8 cellular contexts compared by ENCODE assay signal in genomic region chr11:120660024-120660565, GRCh38.
DNase-seq lines count a peak whose midpoint lies in the region; ATAC-seq, FAIRE-seq and TF ChIP-seq lines count a peak whose summit lies in the region.

No MANE protein-coding gene starts in this region.

- TF ChIP-seq CTCF in cardiac muscle cell (IDR thresholded peaks at IDR 0.05; ENCODE audit: low read depth, low read length) (peak; percentile 58), GM12878 (IDR thresholded peaks at IDR 0.05 in 2 of 3, conservative IDR thresholded peaks at IDR 0.05 in 1 of 3; ENCODE audit: control insufficient read depth in 2 of 3, extremely low read depth in 1 of 3, insufficient read depth in 1 of 3, low read depth in 3 of 3, low read length in 3 of 3) (peak; percentile 52 to 79 (median 72))

- CTCF ChIA-PET in GM12878 (lab: Yijun Ruan, JAX) = interaction anchor here (0.6 to 9.0 kb wide), 16 partner anchors 10 to 378 kb away, joined by 3 to 111 read pairs (median 3); no protein-coding TSS in a partner anchor

- H3K9me3 ChIP-seq in cardiac muscle cell (ENCODE audit: low read depth) (no peaks in the 10 kb centered on the region), NT2/D1 (ENCODE audit: insufficient read depth, low read length) (no peaks in the 10 kb centered on the region), GM12878 (replicated peaks; ENCODE audit: control insufficient read depth, insufficient read depth, low read length) (no peaks in the 10 kb centered on the region)

- 28% methylated on average over 17 of the region's 17 CpGs for WGBS in GM12878 (ENCODE audit: insufficient coverage, insufficient replicate concordance, low lambda C conversion rate, missing lambda C conversion rate)

- POLR2A ChIA-PET in GM12878 (lab: Charles Lee) = no interaction called here

- no peaks in the 10 kb centered on the region for H3K79me2 ChIP-seq in GM12878 (ENCODE audit: control insufficient read depth, insufficient read depth, low read length)

- RAD21 ChIA-PET in GM12878 (lab: Charles Lee; ENCODE audit: unreplicated experiment) = interaction anchor here (1.0 to 3.5 kb wide), 4 partner anchors 25 to 302 kb away, joined by 3 to 19 read pairs (median 4); no protein-coding TSS in a partner anchor

- SMC1A ChIA-PET in GM12878 (lab: Charles Lee; ENCODE audit: uncharacterized antibody, unreplicated experiment) = interaction anchor here (0.8 to 6.6 kb wide), 7 partner anchors 15 to 151 kb away, joined by 3 to 36 read pairs (median 7); no protein-coding TSS in a partner anchor

- H3K27me3 ChIP-seq in cardiac muscle cell = peaks cover 29% of the 10 kb centered on the region
- H3K27me3 ChIP-seq in NT2/D1 (ENCODE audit: insufficient read depth, insufficient read length) = peaks cover 12% of the 10 kb centered on the region
- H3K27me3 ChIP-seq in GM12878 (replicated peaks in 1 of 2; ENCODE audit: control insufficient read depth in 2 of 2, insufficient read depth in 2 of 2, low read length in 1 of 2) = no peaks in the 10 kb centered on the region; a peak in 1 of 4 replicates

- H3K36me3 ChIP-seq in cardiac muscle cell (no peaks in the 10 kb centered on the region), NT2/D1 (ENCODE audit: insufficient read depth, insufficient read length, low read length) (no peaks in the 10 kb centered on the region), GM12878 (ENCODE audit: control insufficient read depth in 2 of 2, insufficient read depth in 2 of 2, low read length in 1 of 2) (no peaks in the 10 kb centered on the region; a peak in 1 of 4 replicates)

- H3K4me3 ChIP-seq in cardiac muscle cell (no peak overlapping the region), NT2/D1 (ENCODE audit: insufficient read length, low read depth) (no peak overlapping the region), GM12878 (no peak overlapping the region)

- H3K9ac ChIP-seq in NT2/D1 (ENCODE audit: insufficient read length, low read depth) = no peak overlapping the region
- H3K9ac ChIP-seq in GM12878 (ENCODE audit: control insufficient read depth, insufficient read depth, low read length) = no peak overlapping the region

- ATAC-seq in GM12878 = peak; percentile 24
- ATAC-seq in GM18870 (IDR thresholded peaks at IDR 0.05; ENCODE audit: unreplicated experiment) = no peak

- no peaks in the 10 kb centered on the region for H3K4me1 ChIP-seq in cardiac muscle cell (ENCODE audit: low read depth)
- H3K4me1 ChIP-seq in NT2/D1 (ENCODE audit: insufficient read depth, insufficient read length) = peaks cover 2% of the 10 kb centered on the region
- H3K4me1 ChIP-seq in GM12878 (ENCODE audit: control insufficient read depth, insufficient read depth, low read length) = peaks cover 35% of the 10 kb centered on the region

- intact Hi-C loops in cardiac septum (cut with DNase I) = no loop called here
- intact Hi-C loops in GM12878 (cut with micrococcal nuclease; ENCODE audit: unreplicated experiment) = no loop called here

- DNase-seq in cardiac muscle cell (ENCODE audit: low read depth in 1 of 2, low spot score in 1 of 2) = peak; percentile 38 to 62
- no peak for DNase-seq in cardiac septum (ENCODE audit: low spot score)
- DNase-seq in NT2/D1 (ENCODE audit: low read depth, low spot score) = peak; percentile 32
- no peak for DNase-seq in GM12878 (ENCODE audit: low read depth, low spot score)
- peak; percentile 38 for DNase-seq in myocyte (ENCODE audit: low read depth)
- DNase-seq in GM19240 (ENCODE audit: insufficient read length, low spot score) = no peak
- DNase-seq in NCI-H2081 (lab: John Stamatoyannopoulos, UW) = no peak

- TF ChIP-seq EP300 in GM12878 (IDR thresholded peaks at IDR 0.05; ENCODE audit: borderline replicate concordance in 1 of 2, control insufficient read depth in 1 of 2, low read depth in 2 of 2, low read length in 2 of 2) = no peak

- no peak overlapping the region for H2AFZ ChIP-seq in GM12878 (ENCODE audit: control insufficient read depth, low read depth, low read length)

- peak; percentile 53 for TF ChIP-seq RAD21 in GM12878 (IDR thresholded peaks at IDR 0.05; ENCODE audit: insufficient read depth, low read depth, low read length)

- no peak for FAIRE-seq in GM12878 (lab: Jason Lieb, UNC)

- no peak overlapping the region for H3K4me2 ChIP-seq in GM12878 (ENCODE audit: control insufficient read depth, insufficient read depth)

- no peaks in the 10 kb centered on the region for H4K20me1 ChIP-seq in GM12878 (ENCODE audit: control insufficient read depth, insufficient read depth)

- H3K27ac ChIP-seq in cardiac muscle cell (no peak overlapping the region), GM12878 (ENCODE audit: control insufficient read depth, insufficient read depth) (no peak overlapping the region)

- in situ Hi-C loops in GM12878 (cut with MboI) = no loop called here

- no TSS peak for BruUV-seq in GM12878 (replicated peaks; lab: Mats Ljungman, UMichigan)

- no peak for TF ChIP-seq POLR2A in GM12878 (IDR thresholded peaks at IDR 0.05; ENCODE audit: low read depth, low read length)

TF ChIP-seq in GM12878, 131 proteins besides CTCF, POLR2A, EP300 and RAD21:
- TF ChIP-seq BHLHE40 (IDR thresholded peaks at IDR 0.05; ENCODE audit: borderline replicate concordance in 1 of 2, low read depth in 2 of 2, low read length in 1 of 2) (peak; percentile 95 to 96), STAT1 (conservative IDR thresholded peaks at IDR 0.05) (no peak), IRF4 (IDR thresholded peaks at IDR 0.05; ENCODE audit: low read depth, low read length) (0 out of 2 replicates have a peak, but pooled peaks have one; percentile 39), SMC3 (IDR thresholded peaks at IDR 0.05; ENCODE audit: borderline replicate concordance, low read length) (peak; percentile 45), DPF2 (IDR thresholded peaks at IDR 0.05) (0 out of 2 replicates have a peak, but pooled peaks have one; percentile 22), USF1 (IDR thresholded peaks at IDR 0.05; ENCODE audit: borderline replicate concordance, extremely low read length, insufficient read depth, low read depth, low read length) (peak; percentile 40), ZZZ3 (IDR thresholded peaks at IDR 0.05; ENCODE audit: control insufficient read depth, insufficient read length, low read depth) (no peak)

Comparison
In these comparisons a context has a peak if more than half of its experiments do, and no peak if none do; other contexts are left out.
1. DNase-seq: peak in cardiac muscle cell (2 of 2), NT2/D1 (single experiment) and myocyte (single experiment); none in cardiac septum (single experiment), GM12878 (single experiment), GM19240 (single experiment) and NCI-H2081 (0 of 2).